In the genomic region with DNA sequence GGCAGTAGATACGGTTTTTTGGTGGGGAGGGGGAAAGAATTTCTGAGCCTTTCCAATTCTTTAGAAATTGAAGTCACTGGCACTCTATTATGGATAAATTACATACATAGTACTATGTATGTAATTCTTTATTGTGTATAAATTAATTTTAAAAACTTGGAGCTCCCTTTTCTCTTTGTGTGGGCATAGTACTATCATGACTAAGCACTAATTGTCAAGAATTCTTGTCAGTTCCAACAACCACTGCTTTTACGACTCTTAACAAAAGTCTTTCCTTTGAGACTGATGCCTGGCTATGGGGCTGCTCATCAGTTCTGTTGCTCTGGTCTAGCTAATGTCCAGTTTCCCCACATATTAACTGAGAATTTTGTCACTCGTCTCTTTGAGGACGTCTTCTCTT, we compare ENCODE assay signal across 21 cellular contexts.
DNase-seq lines count a peak whose midpoint lies in the region; ATAC-seq, FAIRE-seq and TF ChIP-seq lines count a peak whose summit lies in the region.
"Had no signal": no experiment of that assay in that cellular context is flagged by ENCODE, and none has a peak within 500 bp of the region (broad histone marks: within the 10 kb centered on the region; RNA-seq: fewer than 3 reads in every experiment).

No MANE protein-coding gene starts in this region.

- BruUV-seq in K562 (replicated peaks; lab: Mats Ljungman, UMichigan) = no TSS peak

- H3K4me1 Mint-ChIP-seq in HFFc6 (ENCODE audit: low read depth) = no peaks in the 10 kb centered on the region
- H3K4me1 Mint-ChIP-seq: B cell had no signal

- H3K79me2 ChIP-seq in K562 (ENCODE audit: control insufficient read depth, insufficient read depth, low read length) = no peaks in the 10 kb centered on the region

- TF ChIP-seq CTCF in A549 (IDR thresholded peaks at IDR 0.05) = no peak
- TF ChIP-seq CTCF in K562 (IDR thresholded peaks at IDR 0.05 in 2 of 3, conservative IDR thresholded peaks at IDR 0.05 in 1 of 3; ENCODE audit: insufficient read depth in 2 of 3, low read depth in 1 of 3, low read length in 3 of 3) = no peak
- TF ChIP-seq CTCF in HFFc6 (IDR thresholded peaks at IDR 0.05) = no peak

- CTCF ChIA-PET in A549 (lab: Yijun Ruan, JAX) = no interaction called here
- CTCF ChIA-PET in K562 (lab: Yijun Ruan, JAX; ENCODE audit: low intra/inter-chr PET ratio) = no interaction called here

- no peaks in the 10 kb centered on the region for H3K9me1 ChIP-seq in K562 (ENCODE audit: control insufficient read depth, insufficient read depth, low read length)

- H3K4me1 ChIP-seq in A549 (no peaks in the 10 kb centered on the region), K562 (replicated peaks in 1 of 2; ENCODE audit: control insufficient read depth in 2 of 2, insufficient read depth in 2 of 2, low read length in 2 of 2) (no peaks in the 10 kb centered on the region)
- H3K4me1 ChIP-seq: BLaER1 treated with 17β-estradiol and CSF1 and Interleukin-3, amounts not matched to agents 10 nM and 100 nM; Caco-2 had no signal

- 46% methylated on average over 4 of the region's 4 CpGs for WGBS in A549 (ENCODE audit: missing lambda C conversion rate)
- 0% methylated on average over 4 of the region's 4 CpGs for WGBS in K562 (ENCODE audit: insufficient coverage, low coverage, missing lambda C conversion rate)

- no peak overlapping the region for H3K27ac Mint-ChIP-seq in HFFc6
- H3K27ac Mint-ChIP-seq: B cell; CD4-positive, alpha-beta T cell; CD8-positive, alpha-beta T cell had no signal

- no peaks in the 10 kb centered on the region for H3K27me3 ChIP-seq in K562 (ENCODE audit: control insufficient read depth in 2 of 2, insufficient read depth in 2 of 2, low read length in 2 of 2)
- H3K27me3 ChIP-seq: BLaER1 treated with 17β-estradiol and CSF1 and Interleukin-3, amounts not matched to agents 10 nM and 100 nM had no signal

- no peak for FAIRE-seq in A549 (lab: Jason Lieb, UNC)
- FAIRE-seq in K562 (lab: Jason Lieb, UNC) = no peak
- FAIRE-seq: A204.1, D721Med, G401.6, GM12891, GM19239 had no signal

- H3K4me2 ChIP-seq in A549 (no peak overlapping the region), K562 (ENCODE audit: insufficient read depth, low read length) (no peak overlapping the region)
- H3K4me2 ChIP-seq: BLaER1 treated with 17β-estradiol and CSF1 and Interleukin-3, amounts not matched to agents 10 nM and 100 nM had no signal

- TF ChIP-seq POLR2A in A549 (IDR thresholded peaks at IDR 0.05; ENCODE audit: low read length) = no peak
- no peak for TF ChIP-seq POLR2A in K562 (conservative IDR thresholded peaks at IDR 0.05)

- no peak overlapping the region for H3K4me3 Mint-ChIP-seq in HFFc6
- H3K4me3 Mint-ChIP-seq: B cell; CD4-positive, alpha-beta T cell; CD8-positive, alpha-beta T cell had no signal

- H3K9me3 ChIP-seq in A549 = no peaks in the 10 kb centered on the region
- no peaks in the 10 kb centered on the region for H3K9me3 ChIP-seq in K562 (replicated peaks; ENCODE audit: control insufficient read depth, insufficient read depth, low read depth, low read length)
- H3K9me3 ChIP-seq: Caco-2 had no signal

- intact Hi-C loops in K562 (cut with micrococcal nuclease) = no loop called here

- H3K27ac ChIP-seq in A549 = no peak overlapping the region
- H3K27ac ChIP-seq in K562 (ENCODE audit: extremely low read depth, low read depth, low read length) = no peak overlapping the region
- H3K27ac ChIP-seq: BLaER1 treated with 17β-estradiol and CSF1 and Interleukin-3, amounts not matched to agents 10 nM and 100 nM; C4-2B had no signal

- POLR2A ChIA-PET in A549 (lab: Yijun Ruan, JAX) (no interaction called here), K562 (lab: Yijun Ruan, JAX) (interaction anchor here (0.6 kb wide), 1 partner anchor 71 kb away, joined by 3 read pairs; no protein-coding TSS in a partner anchor)

- no peak overlapping the region for H3K9ac ChIP-seq in K562 (ENCODE audit: insufficient read depth in 1 of 2, low read depth in 2 of 2, low read length in 2 of 2)
- H3K9ac ChIP-seq: BLaER1 treated with 17β-estradiol and CSF1 and Interleukin-3, amounts not matched to agents 10 nM and 100 nM had no signal

- H2AFZ ChIP-seq in K562 (ENCODE audit: low read depth, low read length) = no peak overlapping the region

- H3K4me3 ChIP-seq in A549 (no peak overlapping the region), K562 (no peak overlapping the region)
- H3K4me3 ChIP-seq: BLaER1 treated with 17β-estradiol and CSF1 and Interleukin-3, amounts not matched to agents 10 nM and 100 nM had no signal

- no peak for ATAC-seq in A549
- ATAC-seq in K562 = no peak
- ATAC-seq: CD8-positive, alpha-beta T cell had no signal

- DNase-seq in A549 (ENCODE audit: low read depth in 1 of 2, low spot score in 1 of 2) = no peak
- DNase-seq in K562 (ENCODE audit: extremely low read depth in 1 of 4, low spot score in 3 of 4) = no peak
- peak; percentile 21 for DNase-seq in putamen (ENCODE audit: low spot score)
- no peak for DNase-seq in MV-4-11 (lab: John Stamatoyannopoulos, UW)
- DNase-seq in HFFc6 = no peak
- DNase-seq: 8988T; AML-193; Caco-2; Calu3; CD4-positive, alpha-beta T cell; CD8-positive, alpha-beta T cell; DMS79 treated with DMSO at 0.1 percent for 48 hours; GF-D8 had no signal

- in situ Hi-C loops in K562 (cut with MboI) = no loop called here

- H3K27me3 Mint-ChIP-seq in HFFc6 (ENCODE audit: insufficient read depth) = no peaks in the 10 kb centered on the region

- no peaks in the 10 kb centered on the region for H3K36me3 Mint-ChIP-seq in HFFc6 (ENCODE audit: low read depth)
- H3K36me3 Mint-ChIP-seq: CD8-positive, alpha-beta T cell had no signal

- no peaks in the 10 kb centered on the region for H4K20me1 ChIP-seq in K562 (replicated peaks; ENCODE audit: control insufficient read depth, insufficient read depth, low read length)
- H4K20me1 ChIP-seq: BLaER1 treated with 17β-estradiol and CSF1 and Interleukin-3, amounts not matched to agents 10 nM and 100 nM had no signal

- TF ChIP-seq RAD21 in A549 (conservative IDR thresholded peaks at IDR 0.05 in 1 of 2, IDR thresholded peaks at IDR 0.05 in 1 of 2) (no peak), K562 (CRISPR knock-in tag; conservative IDR thresholded peaks at IDR 0.05 in 1 of 2, IDR thresholded peaks at IDR 0.05 in 1 of 2) (no peak)

- no peak for TF ChIP-seq EP300 in A549 (IDR thresholded peaks at IDR 0.05)
- TF ChIP-seq EP300 in K562 (IDR thresholded peaks at IDR 0.05; ENCODE audit: low read length) = no peak

- H3K36me3 ChIP-seq in K562 (ENCODE audit: control insufficient read depth, insufficient read depth, low read length) = no peaks in the 10 kb centered on the region
- H3K36me3 ChIP-seq: BLaER1 treated with 17β-estradiol and CSF1 and Interleukin-3, amounts not matched to agents 10 nM and 100 nM had no signal

- peaks cover 50% of the 10 kb centered on the region for H3K9me3 Mint-ChIP-seq in HFFc6
- H3K9me3 Mint-ChIP-seq: CD4-positive, alpha-beta T cell; CD8-positive, alpha-beta T cell had no signal

TF ChIP-seq in A549, 52 proteins besides CTCF, POLR2A, EP300 and RAD21:
- TF ChIP-seq EHF (CRISPR knock-in tag; IDR thresholded peaks at IDR 0.05) = no peak
- TF ChIP-seq MAFK (IDR thresholded peaks at IDR 0.05; ENCODE audit: partially characterized antibody) = peak; percentile 12
- TF ChIP-seq EHMT2 (IDR thresholded peaks at IDR 0.05; ENCODE audit: low read depth) = no peak
- no peak for TF ChIP-seq HOXB5 (CRISPR knock-in tag; IDR thresholded peaks at IDR 0.05)
- TF ChIP-seq, protein P1, sequence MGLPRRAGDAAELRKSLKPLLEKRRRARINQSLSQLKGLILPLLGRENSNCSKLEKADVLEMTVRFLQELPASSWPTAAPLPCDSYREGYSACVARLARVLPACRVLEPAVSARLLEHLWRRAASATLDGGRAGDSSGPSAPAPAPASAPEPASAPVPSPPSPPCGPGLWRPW (IDR thresholded peaks at IDR 0.05) = no peak

TF ChIP-seq in K562, 482 proteins besides CTCF, POLR2A, EP300 and RAD21 (continues in another document):
- TF ChIP-seq MAFG (tag; conservative IDR thresholded peaks at IDR 0.05) = peak; percentile 77
- TF ChIP-seq, protein P2, sequence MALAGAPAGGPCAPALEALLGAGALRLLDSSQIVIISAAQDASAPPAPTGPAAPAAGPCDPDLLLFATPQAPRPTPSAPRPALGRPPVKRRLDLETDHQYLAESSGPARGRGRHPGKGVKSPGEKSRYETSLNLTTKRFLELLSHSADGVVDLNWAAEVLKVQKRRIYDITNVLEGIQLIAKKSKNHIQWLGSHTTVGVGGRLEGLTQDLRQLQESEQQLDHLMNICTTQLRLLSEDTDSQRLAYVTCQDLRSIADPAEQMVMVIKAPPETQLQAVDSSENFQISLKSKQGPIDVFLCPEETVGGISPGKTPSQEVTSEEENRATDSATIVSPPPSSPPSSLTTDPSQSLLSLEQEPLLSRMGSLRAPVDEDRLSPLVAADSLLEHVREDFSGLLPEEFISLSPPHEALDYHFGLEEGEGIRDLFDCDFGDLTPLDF (CRISPR knock-in tag; IDR thresholded peaks at IDR 0.05) = no peak
- no peak for TF ChIP-seq HDAC3 (IDR thresholded peaks at IDR 0.05; ENCODE audit: borderline replicate concordance, partially characterized antibody)
- TF ChIP-seq, protein P3, sequence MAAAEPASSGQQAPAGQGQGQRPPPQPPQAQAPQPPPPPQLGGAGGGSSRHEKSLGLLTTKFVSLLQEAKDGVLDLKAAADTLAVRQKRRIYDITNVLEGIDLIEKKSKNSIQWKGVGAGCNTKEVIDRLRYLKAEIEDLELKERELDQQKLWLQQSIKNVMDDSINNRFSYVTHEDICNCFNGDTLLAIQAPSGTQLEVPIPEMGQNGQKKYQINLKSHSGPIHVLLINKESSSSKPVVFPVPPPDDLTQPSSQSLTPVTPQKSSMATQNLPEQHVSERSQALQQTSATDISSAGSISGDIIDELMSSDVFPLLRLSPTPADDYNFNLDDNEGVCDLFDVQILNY (CRISPR knock-in tag; IDR thresholded peaks at IDR 0.05) = no peak
- TF ChIP-seq ZNF316 (IDR thresholded peaks at IDR 0.05) = peak; percentile 70
- TF ChIP-seq CBX5 (IDR thresholded peaks at IDR 0.05; ENCODE audit: borderline replicate concordance, low read depth) = no peak
- TF ChIP-seq CXXC5 (CRISPR knock-in tag; IDR thresholded peaks at IDR 0.05) = no peak
- TF ChIP-seq HNRNPK (IDR thresholded peaks at IDR 0.05; ENCODE audit: low read depth, low read length, poor library complexity, severe bottlenecking) = no peak
- TF ChIP-seq SNIP1 (IDR thresholded peaks at IDR 0.05; ENCODE audit: low read depth) = no peak
- TF ChIP-seq PHB (CRISPR knock-in tag; IDR thresholded peaks at IDR 0.05) = no peak
- 0 out of 2 replicates have a peak, but pooled peaks have one; percentile 35 for TF ChIP-seq MEF2D (tag; conservative IDR thresholded peaks at IDR 0.05; ENCODE audit: low read depth)
- peak; percentile 49; the same call in 1 of the 2 replicates for TF ChIP-seq MAFF (IDR thresholded peaks at IDR 0.05; ENCODE audit: low read length)
- TF ChIP-seq, protein P4, sequence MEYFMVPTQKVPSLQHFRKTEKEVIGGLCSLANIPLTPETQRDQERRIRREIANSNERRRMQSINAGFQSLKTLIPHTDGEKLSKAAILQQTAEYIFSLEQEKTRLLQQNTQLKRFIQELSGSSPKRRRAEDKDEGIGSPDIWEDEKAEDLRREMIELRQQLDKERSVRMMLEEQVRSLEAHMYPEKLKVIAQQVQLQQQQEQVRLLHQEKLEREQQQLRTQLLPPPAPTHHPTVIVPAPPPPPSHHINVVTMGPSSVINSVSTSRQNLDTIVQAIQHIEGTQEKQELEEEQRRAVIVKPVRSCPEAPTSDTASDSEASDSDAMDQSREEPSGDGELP (CRISPR knock-in tag; IDR thresholded peaks at IDR 0.05; ENCODE audit: borderline replicate concordance) = no peak
